2 cellular contexts compared by ENCODE assay signal in genomic region chr16:75307506-75307905, GRCh38.
TF ChIP-seq lines count a peak whose summit lies in the region.

No MANE protein-coding gene starts in this region.

TF ChIP-seq in K562, 482 proteins besides CTCF, POLR2A, EP300 and RAD21 (continued from another document):
- TF ChIP-seq ZFP36 (IDR thresholded peaks at IDR 0.05; ENCODE audit: low read depth, low read length, partially characterized antibody) = peak; percentile 83
- TF ChIP-seq ZNF436 (CRISPR knock-in tag; IDR thresholded peaks at IDR 0.05) = peak; percentile 44; the same call in 1 of the 2 replicates

TF ChIP-seq in liver, 16 proteins besides CTCF, POLR2A, EP300 and RAD21:
- TF ChIP-seq REST (IDR thresholded peaks at IDR 0.05) (no peak), MAX (IDR thresholded peaks at IDR 0.05) (no peak), RXRA (IDR thresholded peaks at IDR 0.05) (no peak), HNF4G (IDR thresholded peaks at IDR 0.05) (no peak), JUND (IDR thresholded peaks at IDR 0.05) (no peak), FOXA1 (IDR thresholded peaks at IDR 0.05) (no peak), ATF3 (IDR thresholded peaks at IDR 0.05) (no peak), TAF1 (conservative IDR thresholded peaks at IDR 0.05) (no peak), YY1 (IDR thresholded peaks at IDR 0.05) (no peak), SP1 (IDR thresholded peaks at IDR 0.05) (no peak), EGR1 (IDR thresholded peaks at IDR 0.05; ENCODE audit: low read depth in 2 of 2) (no peak), FOXA2 (IDR thresholded peaks at IDR 0.05) (no peak), HNF4A (conservative IDR thresholded peaks at IDR 0.05) (no peak), NR2F2 (IDR thresholded peaks at IDR 0.05) (no peak), ZBTB33 (IDR thresholded peaks at IDR 0.05) (no peak), GABPA (IDR thresholded peaks at IDR 0.05 in 1 of 2, conservative IDR thresholded peaks at IDR 0.05 in 1 of 2) (no peak)
